1 cellular context compared by ENCODE assay signal in the genomic region with DNA sequence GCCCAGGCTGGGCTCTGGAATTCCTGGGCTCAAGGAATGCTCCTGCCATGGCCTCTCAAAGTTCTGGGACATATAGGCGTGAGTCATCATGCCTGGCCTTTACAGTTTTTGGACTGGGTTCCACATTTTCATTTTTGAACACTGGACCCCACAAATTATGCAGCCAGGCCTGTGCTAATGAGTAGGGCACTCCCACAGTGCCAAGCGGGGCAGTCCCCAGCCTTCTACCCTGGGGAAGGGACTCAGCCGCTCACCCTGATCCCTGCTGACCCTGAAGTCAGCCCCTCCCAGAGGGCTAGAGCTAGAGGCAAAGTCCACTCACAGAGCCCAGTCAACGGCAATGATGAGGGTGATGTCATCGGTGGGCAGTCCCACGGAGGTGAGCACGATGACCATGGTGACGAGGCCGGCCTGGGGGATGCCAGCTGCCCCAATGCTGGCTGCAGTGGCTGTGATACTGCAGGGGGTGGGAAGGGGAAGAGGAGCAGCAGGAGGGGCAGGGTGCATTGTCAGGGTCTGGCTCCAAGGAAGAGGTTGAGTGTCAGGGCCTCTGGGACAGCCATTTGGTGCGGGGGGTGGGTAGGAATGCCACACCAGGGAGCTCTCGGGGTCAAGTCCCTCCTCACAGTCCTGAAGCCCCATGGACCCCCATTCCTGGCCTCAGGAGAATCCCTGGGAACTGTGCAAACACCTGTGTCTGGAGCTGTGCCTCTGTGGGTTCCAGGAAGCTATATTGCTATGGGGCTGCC.
TF ChIP-seq lines count a peak whose summit lies in the region.

No MANE protein-coding gene starts in this region.

TF ChIP-seq in HepG2, 621 proteins besides CTCF, POLR2A, EP300 and RAD21 (continued from another document and continues in another):
- TF ChIP-seq, protein P1, sequence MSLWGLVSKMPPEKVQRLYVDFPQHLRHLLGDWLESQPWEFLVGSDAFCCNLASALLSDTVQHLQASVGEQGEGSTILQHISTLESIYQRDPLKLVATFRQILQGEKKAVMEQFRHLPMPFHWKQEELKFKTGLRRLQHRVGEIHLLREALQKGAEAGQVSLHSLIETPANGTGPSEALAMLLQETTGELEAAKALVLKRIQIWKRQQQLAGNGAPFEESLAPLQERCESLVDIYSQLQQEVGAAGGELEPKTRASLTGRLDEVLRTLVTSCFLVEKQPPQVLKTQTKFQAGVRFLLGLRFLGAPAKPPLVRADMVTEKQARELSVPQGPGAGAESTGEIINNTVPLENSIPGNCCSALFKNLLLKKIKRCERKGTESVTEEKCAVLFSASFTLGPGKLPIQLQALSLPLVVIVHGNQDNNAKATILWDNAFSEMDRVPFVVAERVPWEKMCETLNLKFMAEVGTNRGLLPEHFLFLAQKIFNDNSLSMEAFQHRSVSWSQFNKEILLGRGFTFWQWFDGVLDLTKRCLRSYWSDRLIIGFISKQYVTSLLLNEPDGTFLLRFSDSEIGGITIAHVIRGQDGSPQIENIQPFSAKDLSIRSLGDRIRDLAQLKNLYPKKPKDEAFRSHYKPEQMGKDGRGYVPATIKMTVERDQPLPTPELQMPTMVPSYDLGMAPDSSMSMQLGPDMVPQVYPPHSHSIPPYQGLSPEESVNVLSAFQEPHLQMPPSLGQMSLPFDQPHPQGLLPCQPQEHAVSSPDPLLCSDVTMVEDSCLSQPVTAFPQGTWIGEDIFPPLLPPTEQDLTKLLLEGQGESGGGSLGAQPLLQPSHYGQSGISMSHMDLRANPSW (CRISPR knock-in tag; IDR thresholded peaks at IDR 0.05; ENCODE audit: borderline replicate concordance) = no peak
- TF ChIP-seq ZSCAN21 (CRISPR knock-in tag; IDR thresholded peaks at IDR 0.05; ENCODE audit: borderline replicate concordance) (peak; percentile 50; the same call in 1 of the 2 replicates), ZMAT3 (CRISPR knock-in tag; conservative IDR thresholded peaks at IDR 0.05) (0 out of 2 replicates have a peak, but pooled peaks have one; percentile 21), ZNF496 (CRISPR knock-in tag; IDR thresholded peaks at IDR 0.05; ENCODE audit: insufficient replicate concordance) (no peak), NFIB (CRISPR knock-in tag; IDR thresholded peaks at IDR 0.05; ENCODE audit: borderline replicate concordance) (no peak), ZNF572 (CRISPR knock-in tag; IDR thresholded peaks at IDR 0.05) (no peak), ZNF747 (CRISPR knock-in tag; IDR thresholded peaks at IDR 0.05; ENCODE audit: borderline replicate concordance) (no peak), ISL2 (CRISPR knock-in tag; IDR thresholded peaks at IDR 0.05) (peak; percentile 48; the same call in 1 of the 2 replicates), NR2F1 (CRISPR knock-in tag; IDR thresholded peaks at IDR 0.05) (peak; percentile 88), ZNF615 (CRISPR knock-in tag; IDR thresholded peaks at IDR 0.05; ENCODE audit: borderline replicate concordance) (no peak), ZNF296 (CRISPR knock-in tag; conservative IDR thresholded peaks at IDR 0.05) (peak; percentile 42), CENPT (CRISPR knock-in tag; IDR thresholded peaks at IDR 0.05; ENCODE audit: low read depth) (no peak), SP4 (CRISPR knock-in tag; IDR thresholded peaks at IDR 0.05) (no peak), ATM (IDR thresholded peaks at IDR 0.05; ENCODE audit: borderline replicate concordance) (no peak), ZNF274 (CRISPR knock-in tag; IDR thresholded peaks at IDR 0.05) (no peak), ZNF33A (CRISPR knock-in tag; IDR thresholded peaks at IDR 0.05; ENCODE audit: borderline replicate concordance) (peak; percentile 62; the same call in 1 of the 2 replicates), GATA4 (IDR thresholded peaks at IDR 0.05; ENCODE audit: borderline replicate concordance, low read depth) (no peak), ZBTB8A (CRISPR knock-in tag; IDR thresholded peaks at IDR 0.05; ENCODE audit: borderline replicate concordance, low read depth) (no peak), GPN1 (CRISPR knock-in tag; IDR thresholded peaks at IDR 0.05; ENCODE audit: borderline replicate concordance) (no peak), ZNF33B (CRISPR knock-in tag; IDR thresholded peaks at IDR 0.05) (no peak), HES4 (CRISPR knock-in tag; IDR thresholded peaks at IDR 0.05; ENCODE audit: borderline replicate concordance) (no peak), ZNF546 (CRISPR knock-in tag; conservative IDR thresholded peaks at IDR 0.05) (no peak), ATF7 (IDR thresholded peaks at IDR 0.05) (peak; percentile 97), ATF7 (CRISPR knock-in tag; IDR thresholded peaks at IDR 0.05) (peak; percentile 99), RFXANK (CRISPR knock-in tag; IDR thresholded peaks at IDR 0.05) (no peak)
- TF ChIP-seq, protein P2, sequence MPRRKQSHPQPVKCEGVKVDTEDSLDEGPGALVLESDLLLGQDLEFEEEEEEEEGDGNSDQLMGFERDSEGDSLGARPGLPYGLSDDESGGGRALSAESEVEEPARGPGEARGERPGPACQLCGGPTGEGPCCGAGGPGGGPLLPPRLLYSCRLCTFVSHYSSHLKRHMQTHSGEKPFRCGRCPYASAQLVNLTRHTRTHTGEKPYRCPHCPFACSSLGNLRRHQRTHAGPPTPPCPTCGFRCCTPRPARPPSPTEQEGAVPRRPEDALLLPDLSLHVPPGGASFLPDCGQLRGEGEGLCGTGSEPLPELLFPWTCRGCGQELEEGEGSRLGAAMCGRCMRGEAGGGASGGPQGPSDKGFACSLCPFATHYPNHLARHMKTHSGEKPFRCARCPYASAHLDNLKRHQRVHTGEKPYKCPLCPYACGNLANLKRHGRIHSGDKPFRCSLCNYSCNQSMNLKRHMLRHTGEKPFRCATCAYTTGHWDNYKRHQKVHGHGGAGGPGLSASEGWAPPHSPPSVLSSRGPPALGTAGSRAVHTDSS (CRISPR knock-in tag; conservative IDR thresholded peaks at IDR 0.05) = no peak
- TF ChIP-seq, protein P3, sequence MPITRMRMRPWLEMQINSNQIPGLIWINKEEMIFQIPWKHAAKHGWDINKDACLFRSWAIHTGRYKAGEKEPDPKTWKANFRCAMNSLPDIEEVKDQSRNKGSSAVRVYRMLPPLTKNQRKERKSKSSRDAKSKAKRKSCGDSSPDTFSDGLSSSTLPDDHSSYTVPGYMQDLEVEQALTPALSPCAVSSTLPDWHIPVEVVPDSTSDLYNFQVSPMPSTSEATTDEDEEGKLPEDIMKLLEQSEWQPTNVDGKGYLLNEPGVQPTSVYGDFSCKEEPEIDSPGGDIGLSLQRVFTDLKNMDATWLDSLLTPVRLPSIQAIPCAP (CRISPR knock-in tag; IDR thresholded peaks at IDR 0.05; ENCODE audit: low read depth) = no peak
- TF ChIP-seq, protein P4, sequence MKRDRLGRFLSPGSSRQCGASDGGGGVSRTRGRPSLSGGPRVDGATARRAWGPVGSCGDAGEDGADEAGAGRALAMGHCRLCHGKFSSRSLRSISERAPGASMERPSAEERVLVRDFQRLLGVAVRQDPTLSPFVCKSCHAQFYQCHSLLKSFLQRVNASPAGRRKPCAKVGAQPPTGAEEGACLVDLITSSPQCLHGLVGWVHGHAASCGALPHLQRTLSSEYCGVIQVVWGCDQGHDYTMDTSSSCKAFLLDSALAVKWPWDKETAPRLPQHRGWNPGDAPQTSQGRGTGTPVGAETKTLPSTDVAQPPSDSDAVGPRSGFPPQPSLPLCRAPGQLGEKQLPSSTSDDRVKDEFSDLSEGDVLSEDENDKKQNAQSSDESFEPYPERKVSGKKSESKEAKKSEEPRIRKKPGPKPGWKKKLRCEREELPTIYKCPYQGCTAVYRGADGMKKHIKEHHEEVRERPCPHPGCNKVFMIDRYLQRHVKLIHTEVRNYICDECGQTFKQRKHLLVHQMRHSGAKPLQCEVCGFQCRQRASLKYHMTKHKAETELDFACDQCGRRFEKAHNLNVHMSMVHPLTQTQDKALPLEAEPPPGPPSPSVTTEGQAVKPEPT (CRISPR knock-in tag; IDR thresholded peaks at IDR 0.05; ENCODE audit: low read depth) = no peak
- TF ChIP-seq, protein P5, sequence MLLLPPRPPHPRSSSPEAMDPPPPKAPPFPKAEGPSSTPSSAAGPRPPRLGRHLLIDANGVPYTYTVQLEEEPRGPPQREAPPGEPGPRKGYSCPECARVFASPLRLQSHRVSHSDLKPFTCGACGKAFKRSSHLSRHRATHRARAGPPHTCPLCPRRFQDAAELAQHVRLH (CRISPR knock-in tag; IDR thresholded peaks at IDR 0.05; ENCODE audit: borderline replicate concordance, low read depth) = peak; percentile 31; the same call in 1 of the 2 replicates
- TF ChIP-seq, protein P6, sequence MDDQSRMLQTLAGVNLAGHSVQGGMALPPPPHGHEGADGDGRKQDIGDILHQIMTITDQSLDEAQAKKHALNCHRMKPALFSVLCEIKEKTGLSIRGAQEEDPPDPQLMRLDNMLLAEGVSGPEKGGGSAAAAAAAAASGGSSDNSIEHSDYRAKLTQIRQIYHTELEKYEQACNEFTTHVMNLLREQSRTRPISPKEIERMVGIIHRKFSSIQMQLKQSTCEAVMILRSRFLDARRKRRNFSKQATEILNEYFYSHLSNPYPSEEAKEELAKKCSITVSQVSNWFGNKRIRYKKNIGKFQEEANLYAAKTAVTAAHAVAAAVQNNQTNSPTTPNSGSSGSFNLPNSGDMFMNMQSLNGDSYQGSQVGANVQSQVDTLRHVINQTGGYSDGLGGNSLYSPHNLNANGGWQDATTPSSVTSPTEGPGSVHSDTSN (CRISPR knock-in tag; IDR thresholded peaks at IDR 0.05; ENCODE audit: borderline replicate concordance) = no peak
- TF ChIP-seq, protein P7, sequence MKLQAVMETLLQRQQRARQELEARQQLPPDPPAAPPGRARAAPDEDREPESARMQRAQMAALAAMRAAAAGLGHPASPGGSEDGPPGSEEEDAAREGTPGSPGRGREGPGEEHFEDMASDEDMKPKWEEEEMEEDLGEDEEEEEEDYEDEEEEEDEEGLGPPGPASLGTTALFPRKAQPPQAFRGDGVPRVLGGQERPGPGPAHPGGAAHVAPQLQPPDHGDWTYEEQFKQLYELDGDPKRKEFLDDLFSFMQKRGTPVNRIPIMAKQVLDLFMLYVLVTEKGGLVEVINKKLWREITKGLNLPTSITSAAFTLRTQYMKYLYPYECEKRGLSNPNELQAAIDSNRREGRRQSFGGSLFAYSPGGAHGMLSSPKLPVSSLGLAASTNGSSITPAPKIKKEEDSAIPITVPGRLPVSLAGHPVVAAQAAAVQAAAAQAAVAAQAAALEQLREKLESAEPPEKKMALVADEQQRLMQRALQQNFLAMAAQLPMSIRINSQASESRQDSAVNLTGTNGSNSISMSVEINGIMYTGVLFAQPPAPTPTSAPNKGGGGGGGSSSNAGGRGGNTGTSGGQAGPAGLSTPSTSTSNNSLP (IDR thresholded peaks at IDR 0.05; ENCODE audit: low read depth, low read length) = 0 out of 2 replicates have a peak, but pooled peaks have one; percentile 11
- TF ChIP-seq, protein P8, sequence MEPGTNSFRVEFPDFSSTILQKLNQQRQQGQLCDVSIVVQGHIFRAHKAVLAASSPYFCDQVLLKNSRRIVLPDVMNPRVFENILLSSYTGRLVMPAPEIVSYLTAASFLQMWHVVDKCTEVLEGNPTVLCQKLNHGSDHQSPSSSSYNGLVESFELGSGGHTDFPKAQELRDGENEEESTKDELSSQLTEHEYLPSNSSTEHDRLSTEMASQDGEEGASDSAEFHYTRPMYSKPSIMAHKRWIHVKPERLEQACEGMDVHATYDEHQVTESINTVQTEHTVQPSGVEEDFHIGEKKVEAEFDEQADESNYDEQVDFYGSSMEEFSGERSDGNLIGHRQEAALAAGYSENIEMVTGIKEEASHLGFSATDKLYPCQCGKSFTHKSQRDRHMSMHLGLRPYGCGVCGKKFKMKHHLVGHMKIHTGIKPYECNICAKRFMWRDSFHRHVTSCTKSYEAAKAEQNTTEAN (CRISPR knock-in tag; conservative IDR thresholded peaks at IDR 0.05) = no peak
- TF ChIP-seq, protein P9, sequence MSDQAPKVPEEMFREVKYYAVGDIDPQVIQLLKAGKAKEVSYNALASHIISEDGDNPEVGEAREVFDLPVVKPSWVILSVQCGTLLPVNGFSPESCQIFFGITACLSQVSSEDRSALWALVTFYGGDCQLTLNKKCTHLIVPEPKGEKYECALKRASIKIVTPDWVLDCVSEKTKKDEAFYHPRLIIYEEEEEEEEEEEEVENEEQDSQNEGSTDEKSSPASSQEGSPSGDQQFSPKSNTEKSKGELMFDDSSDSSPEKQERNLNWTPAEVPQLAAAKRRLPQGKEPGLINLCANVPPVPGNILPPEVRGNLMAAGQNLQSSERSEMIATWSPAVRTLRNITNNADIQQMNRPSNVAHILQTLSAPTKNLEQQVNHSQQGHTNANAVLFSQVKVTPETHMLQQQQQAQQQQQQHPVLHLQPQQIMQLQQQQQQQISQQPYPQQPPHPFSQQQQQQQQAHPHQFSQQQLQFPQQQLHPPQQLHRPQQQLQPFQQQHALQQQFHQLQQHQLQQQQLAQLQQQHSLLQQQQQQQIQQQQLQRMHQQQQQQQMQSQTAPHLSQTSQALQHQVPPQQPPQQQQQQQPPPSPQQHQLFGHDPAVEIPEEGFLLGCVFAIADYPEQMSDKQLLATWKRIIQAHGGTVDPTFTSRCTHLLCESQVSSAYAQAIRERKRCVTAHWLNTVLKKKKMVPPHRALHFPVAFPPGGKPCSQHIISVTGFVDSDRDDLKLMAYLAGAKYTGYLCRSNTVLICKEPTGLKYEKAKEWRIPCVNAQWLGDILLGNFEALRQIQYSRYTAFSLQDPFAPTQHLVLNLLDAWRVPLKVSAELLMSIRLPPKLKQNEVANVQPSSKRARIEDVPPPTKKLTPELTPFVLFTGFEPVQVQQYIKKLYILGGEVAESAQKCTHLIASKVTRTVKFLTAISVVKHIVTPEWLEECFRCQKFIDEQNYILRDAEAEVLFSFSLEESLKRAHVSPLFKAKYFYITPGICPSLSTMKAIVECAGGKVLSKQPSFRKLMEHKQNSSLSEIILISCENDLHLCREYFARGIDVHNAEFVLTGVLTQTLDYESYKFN (CRISPR knock-in tag; conservative IDR thresholded peaks at IDR 0.05) = peak; percentile 92
- TF ChIP-seq, protein P10, sequence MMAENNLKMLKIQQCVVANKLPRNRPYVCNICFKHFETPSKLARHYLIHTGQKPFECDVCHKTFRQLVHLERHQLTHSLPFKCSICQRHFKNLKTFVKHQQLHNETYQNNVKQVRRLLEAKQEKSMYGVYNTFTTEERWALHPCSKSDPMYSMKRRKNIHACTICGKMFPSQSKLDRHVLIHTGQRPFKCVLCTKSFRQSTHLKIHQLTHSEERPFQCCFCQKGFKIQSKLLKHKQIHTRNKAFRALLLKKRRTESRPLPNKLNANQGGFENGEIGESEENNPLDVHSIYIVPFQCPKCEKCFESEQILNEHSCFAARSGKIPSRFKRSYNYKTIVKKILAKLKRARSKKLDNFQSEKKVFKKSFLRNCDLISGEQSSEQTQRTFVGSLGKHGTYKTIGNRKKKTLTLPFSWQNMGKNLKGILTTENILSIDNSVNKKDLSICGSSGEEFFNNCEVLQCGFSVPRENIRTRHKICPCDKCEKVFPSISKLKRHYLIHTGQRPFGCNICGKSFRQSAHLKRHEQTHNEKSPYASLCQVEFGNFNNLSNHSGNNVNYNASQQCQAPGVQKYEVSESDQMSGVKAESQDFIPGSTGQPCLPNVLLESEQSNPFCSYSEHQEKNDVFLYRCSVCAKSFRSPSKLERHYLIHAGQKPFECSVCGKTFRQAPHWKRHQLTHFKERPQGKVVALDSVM (CRISPR knock-in tag; IDR thresholded peaks at IDR 0.05) = 0 out of 2 replicates have a peak, but pooled peaks have one; percentile 59
